28 cellular contexts compared by ENCODE assay signal in genomic region chr4:80831383-80832361, GRCh38.
DNase-seq lines count a peak whose midpoint lies in the region; ATAC-seq and TF ChIP-seq lines count a peak whose summit lies in the region.
"Had no signal": no experiment of that assay in that cellular context is flagged by ENCODE, and none has a peak within 500 bp of the region (broad histone marks: within the 10 kb centered on the region; RNA-seq: fewer than 3 reads in every experiment).

No MANE protein-coding gene starts in this region.

- no peaks in the 10 kb centered on the region for H3K27me3 Mint-ChIP-seq in MCF 10A (ENCODE audit: insufficient read depth, unreplicated experiment)
- H3K27me3 Mint-ChIP-seq in osteocyte (ENCODE audit: unreplicated experiment): no peaks in the 10 kb centered on the region
- H3K27me3 Mint-ChIP-seq: activated naive CD4-positive, alpha-beta T cell treated with anti-CD3 and anti-CD28 coated beads, Interleukin-2, amount 50 U/mL, for 24 hours; effector memory CD8-positive, alpha-beta T cell; naive thymus-derived CD8-positive, alpha-beta T cell; T-helper 17 cell had no signal

- POLR2A ChIA-PET in MCF 10A (lab: Yijun Ruan, JAX): no interaction called here

- H2AFZ ChIP-seq in fibroblast of lung (ENCODE audit: low read length): no peak overlapping the region

- BruUV-seq in MCF 10A (replicated peaks; lab: Mats Ljungman, UMichigan): no TSS peak

- no peak overlapping the region for H3K9ac ChIP-seq in fibroblast of lung (ENCODE audit: insufficient read depth, low read length)
- H3K9ac ChIP-seq: BLaER1 treated with 17β-estradiol and CSF1 and Interleukin-3, amounts not matched to agents 10 nM and 100 nM had no signal

- H3K27ac ChIP-seq in breast epithelium (no peak overlapping the region), RWPE2 (ENCODE audit: poor library complexity, severe bottlenecking) (peak overlapping the region; percentile 43), fibroblast of lung (ENCODE audit: insufficient read depth, low read length) (no peak overlapping the region)
- H3K27ac ChIP-seq: 22Rv1; BLaER1 treated with 17β-estradiol and CSF1 and Interleukin-3, amounts not matched to agents 10 nM and 100 nM; left ventricle myocardium inferior; Peyer's patch; stomach; tibial nerve had no signal

- H3K4me3 Mint-ChIP-seq in MCF 10A (ENCODE audit: unreplicated experiment): no peak overlapping the region
- no peak overlapping the region for H3K4me3 Mint-ChIP-seq in osteocyte (ENCODE audit: unreplicated experiment)
- H3K4me3 Mint-ChIP-seq: activated naive CD4-positive, alpha-beta T cell treated with anti-CD3 and anti-CD28 coated beads, Interleukin-2, amount 50 U/mL, for 24 hours; effector memory CD8-positive, alpha-beta T cell; mesothelial cell of epicardium; naive thymus-derived CD8-positive, alpha-beta T cell; T-helper 17 cell had no signal

- ATAC-seq in RWPE2 (ENCODE audit: low read depth) (peak; percentile 92), GM18858 (IDR thresholded peaks at IDR 0.05; ENCODE audit: unreplicated experiment) (no peak)
- ATAC-seq: effector memory CD8-positive, alpha-beta T cell; HCT116; HepG2; naive thymus-derived CD8-positive, alpha-beta T cell; T-helper 17 cell had no signal

- TF ChIP-seq CTCF in MCF 10A (IDR thresholded peaks at IDR 0.05; ENCODE audit: unreplicated experiment): no peak
- TF ChIP-seq CTCF in breast epithelium (IDR thresholded peaks at IDR 0.05): no peak
- no peak for TF ChIP-seq CTCF in RWPE2 (IDR thresholded peaks at IDR 0.05; ENCODE audit: poor library complexity, severe bottlenecking)
- no peak for TF ChIP-seq CTCF in fibroblast of lung (conservative IDR thresholded peaks at IDR 0.05 in 1 of 2, IDR thresholded peaks at IDR 0.05 in 1 of 2; ENCODE audit: low read depth in 1 of 2, low read length in 2 of 2)
- no peak for TF ChIP-seq CTCF in osteocyte (IDR thresholded peaks at IDR 0.05)

- no peaks in the 10 kb centered on the region for H3K4me1 ChIP-seq in breast epithelium
- peaks cover 12% of the 10 kb centered on the region for H3K4me1 ChIP-seq in RWPE2 (ENCODE audit: insufficient read depth, poor library complexity, severe bottlenecking)
- H3K4me1 ChIP-seq in fibroblast of lung (ENCODE audit: control insufficient read depth, extremely low read depth, insufficient read depth, low read length): no peaks in the 10 kb centered on the region
- H3K4me1 ChIP-seq: BLaER1 treated with 17β-estradiol and CSF1 and Interleukin-3, amounts not matched to agents 10 nM and 100 nM; left ventricle myocardium inferior; Peyer's patch; stomach; tibial nerve had no signal

- H3K4me3 ChIP-seq in breast epithelium: no peak overlapping the region
- H3K4me3 ChIP-seq in RWPE2 (ENCODE audit: severe bottlenecking): no peak overlapping the region
- H3K4me3 ChIP-seq in fibroblast of lung (replicated peaks in 1 of 4; ENCODE audit: control extremely low read depth in 1 of 4, insufficient read depth in 1 of 4, low read depth in 3 of 4, low read length in 4 of 4): no peak overlapping the region
- H3K4me3 ChIP-seq: BLaER1 treated with 17β-estradiol and CSF1 and Interleukin-3, amounts not matched to agents 10 nM and 100 nM; left ventricle myocardium inferior; Peyer's patch; stomach; tibial nerve had no signal

- H3K27ac Mint-ChIP-seq in MCF 10A (ENCODE audit: low read depth, unreplicated experiment) (no peak overlapping the region), osteocyte (ENCODE audit: unreplicated experiment) (no peak overlapping the region)
- H3K27ac Mint-ChIP-seq: activated naive CD4-positive, alpha-beta T cell treated with anti-CD3 and anti-CD28 coated beads, Interleukin-2, amount 50 U/mL, for 24 hours; effector memory CD8-positive, alpha-beta T cell; mesothelial cell of epicardium; naive thymus-derived CD8-positive, alpha-beta T cell; T-helper 17 cell had no signal

- H3K9me3 Mint-ChIP-seq in MCF 10A (ENCODE audit: unreplicated experiment) (no peaks in the 10 kb centered on the region), osteocyte (ENCODE audit: unreplicated experiment) (no peaks in the 10 kb centered on the region)
- H3K9me3 Mint-ChIP-seq: activated naive CD4-positive, alpha-beta T cell treated with anti-CD3 and anti-CD28 coated beads, Interleukin-2, amount 50 U/mL, for 24 hours; effector memory CD8-positive, alpha-beta T cell had no signal

- intact Hi-C loops in MCF 10A (cut with micrococcal nuclease) (no loop called here), breast epithelium (cut with DNase I; ENCODE audit: low total_unique reads) (no loop called here)

- no peaks in the 10 kb centered on the region for H3K27me3 ChIP-seq in breast epithelium
- H3K27me3 ChIP-seq in RWPE2 (ENCODE audit: insufficient read depth, poor library complexity, severe bottlenecking): no peaks in the 10 kb centered on the region
- no peaks in the 10 kb centered on the region for H3K27me3 ChIP-seq in fibroblast of lung (ENCODE audit: control insufficient read depth, insufficient read depth, low read length)
- H3K27me3 ChIP-seq: BLaER1 treated with 17β-estradiol and CSF1 and Interleukin-3, amounts not matched to agents 10 nM and 100 nM; Peyer's patch; stomach; tibial nerve had no signal

- H3K9me3 ChIP-seq in breast epithelium (no peaks in the 10 kb centered on the region), RWPE2 (ENCODE audit: severe bottlenecking) (no peaks in the 10 kb centered on the region), fibroblast of lung (ENCODE audit: control insufficient read depth, insufficient read depth, low read depth, low read length) (no peaks in the 10 kb centered on the region)
- H3K9me3 ChIP-seq: Peyer's patch had no signal

- H4K20me1 ChIP-seq in fibroblast of lung (ENCODE audit: control insufficient read depth, extremely low read depth, insufficient read depth, low read length): no peaks in the 10 kb centered on the region
- H4K20me1 ChIP-seq: BLaER1 treated with 17β-estradiol and CSF1 and Interleukin-3, amounts not matched to agents 10 nM and 100 nM had no signal

- H3K36me3 Mint-ChIP-seq in MCF 10A (ENCODE audit: insufficient read depth, unreplicated experiment): no peaks in the 10 kb centered on the region
- H3K36me3 Mint-ChIP-seq in osteocyte (ENCODE audit: unreplicated experiment): no peaks in the 10 kb centered on the region
- H3K36me3 Mint-ChIP-seq: activated naive CD4-positive, alpha-beta T cell treated with anti-CD3 and anti-CD28 coated beads, Interleukin-2, amount 50 U/mL, for 24 hours; mesothelial cell of epicardium had no signal

- H3K4me1 Mint-ChIP-seq in MCF 10A (ENCODE audit: insufficient read depth, unreplicated experiment): no peaks in the 10 kb centered on the region
- no peaks in the 10 kb centered on the region for H3K4me1 Mint-ChIP-seq in osteocyte (ENCODE audit: unreplicated experiment)
- H3K4me1 Mint-ChIP-seq: activated naive CD4-positive, alpha-beta T cell treated with anti-CD3 and anti-CD28 coated beads, Interleukin-2, amount 50 U/mL, for 24 hours; mesothelial cell of epicardium; T-helper 17 cell had no signal

- H3K4me2 ChIP-seq in fibroblast of lung (ENCODE audit: extremely low read depth, insufficient read depth, low read length): no peak overlapping the region
- H3K4me2 ChIP-seq: BLaER1 treated with 17β-estradiol and CSF1 and Interleukin-3, amounts not matched to agents 10 nM and 100 nM had no signal

- DNase-seq in MCF 10A (ENCODE audit: unreplicated experiment) (peak; percentile 8), breast epithelium (ENCODE audit: low spot score in 2 of 2) (no peak), RWPE2 (ENCODE audit: low spot score) (no peak), fibroblast of lung (ENCODE audit: low read depth in 2 of 2) (peak; percentile 0 to 6), osteocyte (ENCODE audit: extremely low spot score, unreplicated experiment) (no peak), NCI-H2227 (lab: John Stamatoyannopoulos, UW; ENCODE audit: unreplicated experiment) (no peak)
- no peak for DNase-seq in stimulated activated CD8-positive, alpha-beta memory T cell treated with anti-CD3 and anti-CD28 coated beads, Interleukin-4, amount 100 ng/mL, for 48 hours
- DNase-seq: activated CD4-positive, alpha-beta T cell treated with anti-CD3 and anti-CD28 coated beads for 48 hours; effector memory CD8-positive, alpha-beta T cell; head of caudate nucleus; left ventricle myocardium inferior; naive thymus-derived CD8-positive, alpha-beta T cell; NCI-H1105 treated with DMSO at 0.1 percent for 48 hours; NCI-H2081 treated with DMSO at 0.1 percent for 48 hours; NCI-H510A treated with DMSO at 0.1 percent for 48 hours; NK-92 treated with Interleukin-12 subunit alpha and Interleukin-12 subunit beta, amount 100 ng/mL, for 24 hours; Peyer's patch; retina; stomach; T-helper 17 cell had no signal

- H3K79me2 ChIP-seq in fibroblast of lung (ENCODE audit: control insufficient read depth, insufficient read depth, low read length): no peaks in the 10 kb centered on the region

- CTCF ChIA-PET in MCF 10A (lab: Yijun Ruan, JAX): interaction anchor here (0.6 to 1.0 kb wide), 2 partner anchors 23 to 158 kb away, joined by 3 read pairs; no protein-coding TSS in a partner anchor

- TF ChIP-seq POLR2A in breast epithelium (IDR thresholded peaks at IDR 0.05): no peak

- H3K36me3 ChIP-seq in breast epithelium (no peaks in the 10 kb centered on the region), RWPE2 (ENCODE audit: low read depth) (no peaks in the 10 kb centered on the region), fibroblast of lung (ENCODE audit: control insufficient read depth, insufficient read depth, low read length) (no peaks in the 10 kb centered on the region)
- H3K36me3 ChIP-seq: BLaER1 treated with 17β-estradiol and CSF1 and Interleukin-3, amounts not matched to agents 10 nM and 100 nM; left ventricle myocardium inferior; Peyer's patch; stomach; tibial nerve had no signal

Comparison
In these comparisons a context has a peak if more than half of its experiments do, and no peak if none do; other contexts are left out.
1. DNase-seq: peak in MCF 10A (single experiment) and fibroblast of lung (2 of 2); none in breast epithelium (0 of 2), RWPE2 (single experiment), osteocyte (single experiment), NCI-H2227 (single experiment) and stimulated activated CD8-positive, alpha-beta memory T cell treated with anti-CD3 and anti-CD28 coated beads, Interleukin-4, amount 100 ng/mL, for 48 hours (single experiment).